ENCODE assay signal across 20 cellular contexts in genomic region chr12:49301759-49302158, GRCh38. TPM values are rescaled to one million over a fixed set of nuclear protein-coding genes. Genes with fewer than 3 reads are reported as not detected.
A peak's percentile ranks its signal among the peaks of the same experiment; 100 is the strongest.
DNase-seq lines count a peak whose midpoint lies in the region; ATAC-seq and TF ChIP-seq lines count a peak whose summit lies in the region.
"Had no signal": no experiment of that assay in that cellular context is flagged by ENCODE, and none has a peak within 500 bp of the region (broad histone marks: within the 10 kb centered on the region; RNA-seq: fewer than 3 reads in every experiment).

No MANE protein-coding gene starts in this region.

- no peak for TF ChIP-seq CTCF in osteoblast (IDR thresholded peaks at IDR 0.05; ENCODE audit: extremely low read depth, low read depth, low read length)

- H3K79me2 ChIP-seq in osteoblast (ENCODE audit: insufficient read depth, low read length), result no peaks in the 10 kb centered on the region

- H2AFZ ChIP-seq in osteoblast (ENCODE audit: low read length), result no peak overlapping the region

- peaks cover 19% of the 10 kb centered on the region for H3K4me1 Mint-ChIP-seq in activated CD8-positive, alpha-beta T cell treated with anti-CD3 and anti-CD28 coated beads, Interleukin-2, amount 10 ng/mL, durations not matched to agents 7 days and 5 days (ENCODE audit: low read depth)

- peak; percentile 20 for DNase-seq in activated naive CD4-positive, alpha-beta T cell treated with Interleukin-2 at 50 U/mL for 16 hours
- DNase-seq in activated naive CD4-positive, alpha-beta T cell (lab: John Stamatoyannopoulos, UW), result no peak
- peak; percentile 61 for DNase-seq in Jurkat, Clone E6-1 (ENCODE audit: low read depth, low spot score)
- DNase-seq in activated CD8-positive, alpha-beta T cell treated with anti-CD3 and anti-CD28 coated beads, Interleukin-2, amount 10 ng/mL, durations not matched to agents 7 days and 5 days, result peak; percentile 36
- DNase-seq in osteoblast (ENCODE audit: insufficient read length, low spot score, missing footprints) (peak; percentile 23), RKO (ENCODE audit: low spot score) (no peak), NCI-H748 (lab: John Stamatoyannopoulos, UW; ENCODE audit: unreplicated experiment) (no peak), RPMI8226 (no peak)
- DNase-seq: activated CD4-positive, CD25-positive, alpha-beta regulatory T cell treated with anti-CD3 and anti-CD28 coated beads, Interleukin-2, amount 50 U/mL, for 72 hours; activated effector memory CD4-positive, alpha-beta T cell treated with anti-CD3 and anti-CD28 coated beads, Interleukin-2, amount 50 U/mL, for 16 hours; left lung; NCI-H1436 treated with DMSO at 0.1 percent for 48 hours; NCI-H2171; NCI-H69; SJCRH30; thyroid gland had no signal

- no peak for ATAC-seq in activated CD8-positive, alpha-beta T cell treated with anti-CD3 and anti-CD28 coated beads, Interleukin-2, amount 10 ng/mL, durations not matched to agents 7 days and 5 days
- ATAC-seq: left lung had no signal

- no peak overlapping the region for H3K4me2 ChIP-seq in osteoblast (ENCODE audit: insufficient read depth, low read length)

- H4K20me1 ChIP-seq in osteoblast (ENCODE audit: insufficient read depth, low read length), result no peaks in the 10 kb centered on the region

- H3K9me3 Mint-ChIP-seq in activated CD8-positive, alpha-beta T cell treated with anti-CD3 and anti-CD28 coated beads, Interleukin-2, amount 10 ng/mL, durations not matched to agents 7 days and 5 days (ENCODE audit: insufficient read depth), result no peaks in the 10 kb centered on the region

- H3K4me3 Mint-ChIP-seq in activated CD8-positive, alpha-beta T cell treated with anti-CD3 and anti-CD28 coated beads, Interleukin-2, amount 10 ng/mL, durations not matched to agents 7 days and 5 days, result no peak overlapping the region
- H3K4me3 Mint-ChIP-seq: CD4-positive, CD25-positive, alpha-beta regulatory T cell had no signal

- H3K4me3 ChIP-seq in Jurkat, Clone E6-1 (ENCODE audit: low read length), result no peak overlapping the region
- no peak overlapping the region for H3K4me3 ChIP-seq in osteoblast (ENCODE audit: insufficient read depth, low read length)
- H3K4me3 ChIP-seq: left lung, SJCRH30, thyroid gland had no signal

- no peaks in the 10 kb centered on the region for H3K4me1 ChIP-seq in osteoblast (ENCODE audit: insufficient read depth, low read length)

- no peaks in the 10 kb centered on the region for H3K36me3 ChIP-seq in osteoblast (ENCODE audit: insufficient read depth, low read length)
- H3K36me3 ChIP-seq: left lung, SJCRH30, thyroid gland had no signal

- H3K27ac Mint-ChIP-seq in activated CD8-positive, alpha-beta T cell treated with anti-CD3 and anti-CD28 coated beads, Interleukin-2, amount 10 ng/mL, durations not matched to agents 7 days and 5 days, result no peak overlapping the region

- H3K27me3 ChIP-seq in osteoblast (ENCODE audit: insufficient read depth, low read length), result peaks cover 33% of the 10 kb centered on the region
- H3K27me3 ChIP-seq: SJCRH30 had no signal

- POLR2A ChIA-PET in activated CD8-positive, alpha-beta T cell treated with anti-CD3 and anti-CD28 coated beads, Interleukin-2, amount 10 ng/mL, durations not matched to agents 7 days and 5 days (lab: Charles Lee), result no interaction called here

- no peaks in the 10 kb centered on the region for H3K36me3 Mint-ChIP-seq in activated CD8-positive, alpha-beta T cell treated with anti-CD3 and anti-CD28 coated beads, Interleukin-2, amount 10 ng/mL, durations not matched to agents 7 days and 5 days (ENCODE audit: low read depth)

- H3K27me3 Mint-ChIP-seq in activated CD8-positive, alpha-beta T cell treated with anti-CD3 and anti-CD28 coated beads, Interleukin-2, amount 10 ng/mL, durations not matched to agents 7 days and 5 days (ENCODE audit: low read depth), result peaks cover 43% of the 10 kb centered on the region

- H3K9me3 ChIP-seq in osteoblast (ENCODE audit: low read depth, low read length), result no peaks in the 10 kb centered on the region
- H3K9me3 ChIP-seq: left lung, SJCRH30, thyroid gland had no signal

- CTCF ChIA-PET in activated CD8-positive, alpha-beta T cell treated with anti-CD3 and anti-CD28 coated beads, Interleukin-2, amount 10 ng/mL, durations not matched to agents 7 days and 5 days (lab: Charles Lee), result interaction anchor here (0.9 to 2.7 kb wide), 3 partner anchors 21 to 40 kb away, joined by 3 to 9 read pairs (median 4); partner anchors contain the start of gene TROAP

- H3K27ac ChIP-seq in osteoblast (ENCODE audit: low read depth, low read length), result no peak overlapping the region
- H3K27ac ChIP-seq: left lung, SJCRH30, thyroid gland had no signal

RNA-seq across cellular contexts. Expression of gene PRPH, which starts 6.8 kb away (rescaled TPM):
- not detected for polyA plus RNA-seq in Jurkat, Clone E6-1 (2012; ENCODE audit: insufficient read depth, insufficient read length)
- total RNA-seq in activated CD8-positive, alpha-beta T cell treated with anti-CD3 and anti-CD28 coated beads, Interleukin-2, amount 10 ng/mL, durations not matched to agents 7 days and 5 days, result not detected
- total RNA-seq in osteoblast, result under 0.01 TPM in 1 of 2 replicates, not detected in the other
- total RNA-seq: CD4-positive, CD25-positive, alpha-beta regulatory T cell; mononuclear cell; T-helper 2 cell treated with Interferon-gamma antibody and Interleukin-4, amounts not matched to agents 100 ng/mL and 5 ng/mL, for 36 hours had no signal

RNA-seq across cellular contexts. Expression of gene TROAP, which starts 21.3 kb away (rescaled TPM):
- 88.3 TPM for polyA plus RNA-seq in Jurkat, Clone E6-1 (2012; ENCODE audit: insufficient read depth, insufficient read length)
- 100 to 1,000 TPM; 107 to 111 TPM for total RNA-seq in activated CD8-positive, alpha-beta T cell treated with anti-CD3 and anti-CD28 coated beads, Interleukin-2, amount 10 ng/mL, durations not matched to agents 7 days and 5 days
- 2.5 and 3.5 TPM in 2 replicates for total RNA-seq in osteoblast

RNA-seq across cellular contexts. Expression of gene C1QL4, which starts 35.2 kb away (rescaled TPM):
- 2.5 TPM for polyA plus RNA-seq in Jurkat, Clone E6-1 (2012; ENCODE audit: insufficient read depth, insufficient read length)
- total RNA-seq in activated CD8-positive, alpha-beta T cell treated with anti-CD3 and anti-CD28 coated beads, Interleukin-2, amount 10 ng/mL, durations not matched to agents 7 days and 5 days, result not detected
- total RNA-seq in osteoblast, result 0.36 TPM in 1 of 2 replicates, not detected in the other
- total RNA-seq: CD4-positive, CD25-positive, alpha-beta regulatory T cell; left lung; T-helper 2 cell treated with Interferon-gamma antibody and Interleukin-4, amounts not matched to agents 100 ng/mL and 5 ng/mL, for 36 hours had no signal
- polyA plus RNA-seq: CD4-positive, CD25-positive, alpha-beta regulatory T cell; fibroblast of lung had no signal

RNA-seq across cellular contexts. Expression of gene TUBA1C, which starts 36.9 kb away (rescaled TPM):
- 366 TPM for polyA plus RNA-seq in Jurkat, Clone E6-1 (2012; ENCODE audit: insufficient read depth, insufficient read length)
- total RNA-seq in activated CD8-positive, alpha-beta T cell treated with anti-CD3 and anti-CD28 coated beads, Interleukin-2, amount 10 ng/mL, durations not matched to agents 7 days and 5 days, result 100 to 1,000 TPM; 308 to 324 TPM
- 307 and 321 TPM in 2 replicates for total RNA-seq in osteoblast

RNA-seq across cellular contexts. Expression of gene DNAJC22, which starts 44.9 kb away (rescaled TPM):
- polyA plus RNA-seq in Jurkat, Clone E6-1 (2012; ENCODE audit: insufficient read depth, insufficient read length), result 1.00 TPM
- total RNA-seq in activated CD8-positive, alpha-beta T cell treated with anti-CD3 and anti-CD28 coated beads, Interleukin-2, amount 10 ng/mL, durations not matched to agents 7 days and 5 days, result under 1 TPM in 1 of 2 experiments, not detected in 1; 0.29 TPM
- 0.29 and 1.1 TPM in 2 replicates for total RNA-seq in osteoblast
- total RNA-seq: CD4-positive, CD25-positive, alpha-beta regulatory T cell; mononuclear cell had no signal
- polyA plus RNA-seq: CD4-positive, CD25-positive, alpha-beta regulatory T cell had no signal

Comparison
In these comparisons a context has a peak if more than half of its experiments do, and no peak if none do; other contexts are left out.
1. DNase-seq: peak in activated naive CD4-positive, alpha-beta T cell treated with Interleukin-2 at 50 U/mL for 16 hours (single experiment), Jurkat, Clone E6-1 (single experiment), activated CD8-positive, alpha-beta T cell treated with anti-CD3 and anti-CD28 coated beads, Interleukin-2, amount 10 ng/mL, durations not matched to agents 7 days and 5 days (single experiment) and osteoblast (single experiment); none in activated naive CD4-positive, alpha-beta T cell (0 of 4), RKO (single experiment), NCI-H748 (single experiment) and RPMI8226 (single experiment).
2. RNA of gene TROAP, which starts 21.3 kb away (total RNA-seq): 107 to 111 TPM in activated CD8-positive, alpha-beta T cell treated with anti-CD3 and anti-CD28 coated beads, Interleukin-2, amount 10 ng/mL, durations not matched to agents 7 days and 5 days; 2.5 to 3.5 TPM in osteoblast; every median in the first group is over 10 times any median in the second.